Comparison of ENCODE assay signal across 11 cellular contexts in genomic region chr6:32046450-32047083, GRCh38. TPM values are rescaled to one million over a fixed set of nuclear protein-coding genes. Genes with fewer than 3 reads are reported as not detected.
DNase-seq lines count a peak whose midpoint lies in the region; ATAC-seq, FAIRE-seq and TF ChIP-seq lines count a peak whose summit lies in the region.
"Had no signal": no experiment of that assay in that cellular context is flagged by ENCODE, and none has a peak within 500 bp of the region (broad histone marks: within the 10 kb centered on the region; RNA-seq: fewer than 3 reads in every experiment).

No MANE protein-coding gene starts in this region.

- CTCF ChIA-PET in CD8-positive, alpha-beta memory T cell (lab: Charles Lee): interaction anchor here (1.5 kb wide), 1 partner anchor 27 kb away, joined by 4 read pairs; no protein-coding TSS in a partner anchor

- H3K9me3 Mint-ChIP-seq in CD8-positive, alpha-beta memory T cell: no peaks in the 10 kb centered on the region
- no peaks in the 10 kb centered on the region for H3K9me3 Mint-ChIP-seq in osteocyte (ENCODE audit: unreplicated experiment)
- H3K9me3 Mint-ChIP-seq: activated CD4-positive, alpha-beta memory T cell treated with anti-CD3 and anti-CD28 coated beads, Interleukin-2, amount 10 ng/mL, durations not matched to agents 7 days and 5 days; stimulated activated effector memory CD8-positive, alpha-beta T cell treated with anti-CD3 and anti-CD28 coated beads, Interleukin-12 subunit alpha, Interleukin-12 subunit beta, amount 100 ng/mL, for 72 hours had no signal

- peaks cover under 1 to 4% of the 10 kb centered on the region in 2 donors for H3K27me3 Mint-ChIP-seq in CD8-positive, alpha-beta memory T cell
- no peaks in the 10 kb centered on the region for H3K27me3 Mint-ChIP-seq in osteocyte (ENCODE audit: unreplicated experiment)

- H3K9me3 ChIP-seq in CD8-positive, alpha-beta memory T cell (ENCODE audit: low read length): no peaks in the 10 kb centered on the region
- H3K9me3 ChIP-seq in esophagus muscularis mucosa (no peaks in the 10 kb centered on the region), small intestine (ENCODE audit: control insufficient read depth, low read depth) (no peaks in the 10 kb centered on the region)
- H3K9me3 ChIP-seq: neutrophil had no signal

- no peak overlapping the region for H3K4me3 Mint-ChIP-seq in CD8-positive, alpha-beta memory T cell
- no peak overlapping the region for H3K4me3 Mint-ChIP-seq in osteocyte (ENCODE audit: unreplicated experiment)
- H3K4me3 Mint-ChIP-seq: activated CD4-positive, alpha-beta memory T cell treated with anti-CD3 and anti-CD28 coated beads, Interleukin-2, amount 10 ng/mL, durations not matched to agents 7 days and 5 days; stimulated activated effector memory CD8-positive, alpha-beta T cell treated with anti-CD3 and anti-CD28 coated beads, Interleukin-12 subunit alpha, Interleukin-12 subunit beta, amount 100 ng/mL, for 72 hours had no signal

- no peak overlapping the region for H3K4me3 ChIP-seq in CD8-positive, alpha-beta memory T cell (ENCODE audit: low read length)
- H3K4me3 ChIP-seq in esophagus muscularis mucosa (peak overlapping the region in 2 of 4 donors; percentile 9 to 20), small intestine (ENCODE audit: low read depth in 1 of 2, low read length in 2 of 2) (no peak overlapping the region)

- intact Hi-C loops in esophagus muscularis mucosa (cut with DNase I): no loop called here

- H3K36me3 Mint-ChIP-seq in CD8-positive, alpha-beta memory T cell: no peaks in the 10 kb centered on the region
- no peaks in the 10 kb centered on the region for H3K36me3 Mint-ChIP-seq in osteocyte (ENCODE audit: unreplicated experiment)
- H3K36me3 Mint-ChIP-seq: stimulated activated effector memory CD8-positive, alpha-beta T cell treated with anti-CD3 and anti-CD28 coated beads, Interleukin-12 subunit alpha, Interleukin-12 subunit beta, amount 100 ng/mL, for 72 hours had no signal

- WGBS in esophagus muscularis mucosa: 57% methylated on average over 1 of the region's 14 CpGs
- WGBS in small intestine, 3 donors: 32 to 45% (median 43%) methylated on average over 14 of the region's 14 CpGs

- POLR2A ChIA-PET in CD8-positive, alpha-beta memory T cell (lab: Charles Lee): no interaction called here

- TF ChIP-seq CTCF in esophagus muscularis mucosa (IDR thresholded peaks at IDR 0.05): peak in 1 of 3 experiments; percentile 9
- TF ChIP-seq CTCF in osteocyte (IDR thresholded peaks at IDR 0.05): peak; percentile 40

- no peak for TF ChIP-seq EP300 in esophagus muscularis mucosa (IDR thresholded peaks at IDR 0.05)

- TF ChIP-seq POLR2A in esophagus muscularis mucosa (IDR thresholded peaks at IDR 0.05; ENCODE audit: low read depth): no peak

- no peaks in the 10 kb centered on the region for H3K36me3 ChIP-seq in CD8-positive, alpha-beta memory T cell (ENCODE audit: insufficient read depth, low read length)
- H3K36me3 ChIP-seq in esophagus muscularis mucosa: peaks cover 0 to 39% (median 4%) of the 10 kb centered on the region in 4 donors
- no peaks in the 10 kb centered on the region for H3K36me3 ChIP-seq in small intestine (ENCODE audit: control insufficient read depth in 2 of 2, insufficient read depth in 2 of 2, low read length in 2 of 2)
- H3K36me3 ChIP-seq: neutrophil had no signal

- no peak for FAIRE-seq in small intestine (lab: Jason Lieb, UNC)

- H3K27ac ChIP-seq in CD8-positive, alpha-beta memory T cell (ENCODE audit: low read depth, low read length): peak overlapping the region; percentile 79
- H3K27ac ChIP-seq in esophagus muscularis mucosa (replicated peaks in 1 of 4) (peak overlapping the region; percentile 74 to 87 (median 80)), small intestine (ENCODE audit: low read depth in 1 of 2, low read length in 1 of 2) (peak overlapping the region in 1 of 2 donors; percentile 76)
- H3K27ac ChIP-seq: neutrophil had no signal

- DNase-seq in CD8-positive, alpha-beta memory T cell: no peak
- DNase-seq in NCI-H460 (ENCODE audit: extremely low read depth, low read depth) (peak; percentile 33), esophagus muscularis mucosa (ENCODE audit: extremely low spot score) (no peak), osteocyte (ENCODE audit: extremely low spot score, unreplicated experiment) (no peak), NCI-H1930 (lab: John Stamatoyannopoulos, UW) (no peak), small intestine (no peak)
- DNase-seq in activated CD8-positive, alpha-beta memory T cell treated with anti-CD3 and anti-CD28 coated beads for 24 hours: no peak
- DNase-seq: activated CD4-positive, alpha-beta memory T cell treated with anti-CD3 and anti-CD28 coated beads, Interleukin-2, amount 10 ng/mL, durations not matched to agents 7 days and 5 days had no signal

- H3K27me3 ChIP-seq in CD8-positive, alpha-beta memory T cell (ENCODE audit: insufficient read depth, low read length, poor library complexity, severe bottlenecking): no peaks in the 10 kb centered on the region
- H3K27me3 ChIP-seq in esophagus muscularis mucosa: no peaks in the 10 kb centered on the region
- H3K27me3 ChIP-seq in small intestine (ENCODE audit: control insufficient read depth in 2 of 2, insufficient read depth in 2 of 2, low read length in 2 of 2): no peaks in the 10 kb centered on the region
- H3K27me3 ChIP-seq: neutrophil had no signal

- H3K27ac Mint-ChIP-seq in CD8-positive, alpha-beta memory T cell: no peak overlapping the region
- peak overlapping the region; percentile 94 for H3K27ac Mint-ChIP-seq in osteocyte (ENCODE audit: unreplicated experiment)
- H3K27ac Mint-ChIP-seq: activated CD4-positive, alpha-beta memory T cell treated with anti-CD3 and anti-CD28 coated beads, Interleukin-2, amount 10 ng/mL, durations not matched to agents 7 days and 5 days; stimulated activated effector memory CD8-positive, alpha-beta T cell treated with anti-CD3 and anti-CD28 coated beads, Interleukin-12 subunit alpha, Interleukin-12 subunit beta, amount 100 ng/mL, for 72 hours had no signal

- peaks cover 2 to 6% (median 4%) of the 10 kb centered on the region in 3 donors for H3K4me1 Mint-ChIP-seq in CD8-positive, alpha-beta memory T cell
- peaks cover 26% of the 10 kb centered on the region for H3K4me1 Mint-ChIP-seq in osteocyte (ENCODE audit: unreplicated experiment)
- H3K4me1 Mint-ChIP-seq: activated CD4-positive, alpha-beta memory T cell treated with anti-CD3 and anti-CD28 coated beads, Interleukin-2, amount 10 ng/mL, durations not matched to agents 7 days and 5 days had no signal

- no peaks in the 10 kb centered on the region for H3K4me1 ChIP-seq in CD8-positive, alpha-beta memory T cell (ENCODE audit: insufficient read depth, low read length)
- H3K4me1 ChIP-seq in esophagus muscularis mucosa: peaks cover 28 to 37% (median 32%) of the 10 kb centered on the region in 4 donors
- no peaks in the 10 kb centered on the region for H3K4me1 ChIP-seq in small intestine (ENCODE audit: control insufficient read depth in 2 of 2, insufficient read depth in 1 of 2, low read depth in 1 of 2, low read length in 1 of 2)

- ATAC-seq in GM18502 (IDR thresholded peaks at IDR 0.05; ENCODE audit: poor library complexity, unreplicated experiment): no peak
- ATAC-seq: stimulated activated effector memory CD8-positive, alpha-beta T cell treated with anti-CD3 and anti-CD28 coated beads, Interleukin-12 subunit alpha, Interleukin-12 subunit beta, amount 100 ng/mL, for 72 hours had no signal

RNA-seq across cellular contexts. Expression of gene CYP21A2, which starts 8.4 kb away (rescaled TPM):
- under 1 TPM; 0.37 to 0.40 TPM for total RNA-seq in CD8-positive, alpha-beta memory T cell
- not detected for polyA plus RNA-seq in CD8-positive, alpha-beta memory T cell
- not detected in 2 replicates for total RNA-seq in NCI-H460 (2014; rRNA removed; shearing (Covaris generic))
- polyA plus RNA-seq in NCI-H460 (2014; cell fraction: nucleus; rRNA removed): 0.40 TPM in 1 of 2 replicates, not detected in the other
- total RNA-seq in esophagus muscularis mucosa: 1 to 10 TPM in 3 of 4 donors, under 1 TPM in 1; 0.33 to 3.7 (median 1.9) TPM
- total RNA-seq in osteocyte: 0.30 and 0.44 TPM in 2 replicates
- polyA plus RNA-seq in small intestine: 1 to 10 TPM in 1 of 3 donors, under 1 TPM in 2; 0.18 to 3.4 (median 0.81) TPM

RNA-seq across cellular contexts. Expression of gene C4B, which starts 32.0 kb away (rescaled TPM):
- 1 to 10 TPM; 2.2 to 3.7 TPM for total RNA-seq in CD8-positive, alpha-beta memory T cell
- polyA plus RNA-seq in CD8-positive, alpha-beta memory T cell: 0.70 TPM
- 0.69 and 0.87 TPM in 2 replicates for total RNA-seq in NCI-H460 (2014; rRNA removed; shearing (Covaris generic))
- 0.28 and 3.3 TPM in 2 replicates for polyA plus RNA-seq in NCI-H460 (2014; cell fraction: nucleus; rRNA removed)
- total RNA-seq in esophagus muscularis mucosa: 100 to 1,000 TPM in 1 of 4 donors, 10 to 100 TPM in 3; 45.3 to 203 (median 75.8) TPM
- total RNA-seq in osteocyte: 10.5 and 11.8 TPM in 2 replicates
- polyA plus RNA-seq in small intestine: 10 to 100 TPM in 2 of 3 donors, 1 to 10 TPM in 1; 9.6 to 32.8 (median 20.3) TPM
